In genomic region chr6:110551088-110551487, GRCh38 we compare ENCODE assay signal across 20 cellular contexts.
DNase-seq lines count a peak whose midpoint lies in the region; ATAC-seq and TF ChIP-seq lines count a peak whose summit lies in the region.
"Had no signal": no experiment of that assay in that cellular context is flagged by ENCODE, and none has a peak within 500 bp of the region (broad histone marks: within the 10 kb centered on the region; RNA-seq: fewer than 3 reads in every experiment).

No MANE protein-coding gene starts in this region.

- H3K4me3 ChIP-seq in endodermal cell (ENCODE audit: low read length): no peak overlapping the region
- H3K4me3 ChIP-seq: BLaER1, GM23248, HAP-1 had no signal

- peaks cover 16% of the 10 kb centered on the region for H3K9me3 Mint-ChIP-seq in endodermal cell

- TF ChIP-seq CTCF in endodermal cell (conservative IDR thresholded peaks at IDR 0.05): no peak

- peaks cover 15% of the 10 kb centered on the region for H3K4me1 Mint-ChIP-seq in endodermal cell
- H3K4me1 Mint-ChIP-seq: B cell; CD4-positive, CD25-positive, alpha-beta regulatory T cell had no signal

- H3K4me1 ChIP-seq in endodermal cell (ENCODE audit: control insufficient read depth, insufficient read depth, low read length): peaks cover 2% of the 10 kb centered on the region
- H3K4me1 ChIP-seq: BLaER1, Caco-2, HAP-1 had no signal

- peaks cover 13% of the 10 kb centered on the region for H3K9me3 ChIP-seq in endodermal cell (ENCODE audit: control insufficient read depth, low read length)
- H3K9me3 ChIP-seq: Caco-2 had no signal

- no peaks in the 10 kb centered on the region for H3K27me3 ChIP-seq in endodermal cell (ENCODE audit: control insufficient read depth, insufficient read depth, low read length, poor library complexity, severe bottlenecking)
- H3K27me3 ChIP-seq: BLaER1 had no signal

- WGBS in endodermal cell (ENCODE audit: insufficient coverage in 1 of 2, insufficient read length in 1 of 2), 2 experiments: 94 to 98% methylated on average over 10 to 11 of the region's 11 CpGs

- H3K27ac ChIP-seq in caudate nucleus (ENCODE audit: low read depth, low read length) (peak overlapping the region; percentile 100), endodermal cell (ENCODE audit: low read depth, low read length) (no peak overlapping the region), substantia nigra (ENCODE audit: low read depth, low read length, poor library complexity, severe bottlenecking) (peak overlapping the region; percentile 60)
- H3K27ac ChIP-seq: 22Rv1, BLaER1, C4-2B, GM23248 had no signal

- H3K36me3 ChIP-seq in endodermal cell (ENCODE audit: control insufficient read depth, insufficient read depth, low read length): no peaks in the 10 kb centered on the region
- H3K36me3 ChIP-seq: BLaER1, HAP-1 had no signal

- no peak overlapping the region for H3K4me3 Mint-ChIP-seq in endodermal cell
- H3K4me3 Mint-ChIP-seq: B cell; CD4-positive, CD25-positive, alpha-beta regulatory T cell; CD8-positive, alpha-beta T cell; HFFc6 had no signal

- H3K36me3 Mint-ChIP-seq in endodermal cell (ENCODE audit: low read depth): no peaks in the 10 kb centered on the region
- H3K36me3 Mint-ChIP-seq: CD8-positive, alpha-beta T cell had no signal

- H3K27ac Mint-ChIP-seq in endodermal cell: no peak overlapping the region
- H3K27ac Mint-ChIP-seq: B cell; CD8-positive, alpha-beta T cell; HFFc6 had no signal

- H3K9ac ChIP-seq in endodermal cell (ENCODE audit: extremely low read depth, low read length, poor library complexity, severe bottlenecking): no peak overlapping the region
- H3K9ac ChIP-seq: BLaER1, GM23248 had no signal

- ATAC-seq in GM19455 (IDR thresholded peaks at IDR 0.05; ENCODE audit: unreplicated experiment): no peak
- ATAC-seq: CD8-positive, alpha-beta T cell had no signal

- H3K27me3 Mint-ChIP-seq in endodermal cell (ENCODE audit: insufficient read depth): no peaks in the 10 kb centered on the region

- DNase-seq in NCI-H2171 treated with DMSO at 0.1 percent for 48 hours (lab: John Stamatoyannopoulos, UW) (peak; percentile 31), NCI-H2171 (lab: John Stamatoyannopoulos, UW) (no peak), caudate nucleus (lab: John Stamatoyannopoulos, UW) (no peak), endodermal cell (peak; percentile 58), substantia nigra (lab: John Stamatoyannopoulos, UW) (no peak), NCI-H526 (lab: John Stamatoyannopoulos, UW) (no peak), KG1 (lab: John Stamatoyannopoulos, UW) (no peak)
- DNase-seq: Caco-2; CD4-positive, CD25-positive, alpha-beta regulatory T cell; CD8-positive, alpha-beta T cell; DMS153; DND-41; GM23248; HFFc6 had no signal

Comparison
In these comparisons a context has a peak if more than half of its experiments do, and no peak if none do; other contexts are left out.
1. DNase-seq: peak in NCI-H2171 treated with DMSO at 0.1 percent for 48 hours (single experiment) and endodermal cell (single experiment); none in NCI-H2171 (single experiment), caudate nucleus (0 of 61), substantia nigra (0 of 49), NCI-H526 (0 of 2) and KG1 (single experiment).